ENCODE assay signal across 16 cellular contexts in the genomic region with DNA sequence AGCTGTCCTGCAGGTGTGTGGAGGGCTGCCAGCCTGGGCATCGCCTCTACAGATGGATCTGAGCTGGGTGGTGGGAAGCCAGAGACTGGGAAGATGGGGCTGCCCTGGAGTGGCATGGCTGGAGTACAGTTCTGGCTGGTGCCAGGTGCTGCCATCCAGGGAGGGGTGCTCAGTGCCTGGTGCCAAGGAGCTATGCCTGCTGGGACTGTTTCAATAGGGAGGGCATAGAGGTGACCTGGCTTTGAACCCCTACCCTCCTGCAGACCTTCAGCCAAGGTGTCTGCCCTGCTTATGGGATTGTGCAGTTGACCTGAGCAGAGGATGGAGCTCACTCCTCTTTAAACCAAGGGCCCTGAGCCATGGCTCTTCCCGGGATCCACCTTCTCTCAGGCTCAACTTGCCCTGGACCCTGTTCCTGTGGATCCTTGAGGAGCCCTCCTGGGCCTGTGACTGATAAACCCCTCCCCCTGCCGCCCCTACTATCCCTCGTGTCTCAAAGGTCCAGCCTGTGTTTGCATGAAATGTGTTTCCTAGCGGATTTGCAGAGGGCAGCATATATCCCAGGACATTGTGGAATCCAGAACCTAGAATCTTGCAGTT. TPM values are rescaled to one million over a fixed set of nuclear protein-coding genes. Genes with fewer than 3 reads are reported as not detected.
DNase-seq lines count a peak whose midpoint lies in the region; ATAC-seq and TF ChIP-seq lines count a peak whose summit lies in the region.
"Had no signal": no experiment of that assay in that cellular context is flagged by ENCODE, and none has a peak within 500 bp of the region (broad histone marks: within the 10 kb centered on the region; RNA-seq: fewer than 3 reads in every experiment).

No MANE protein-coding gene starts in this region.

- no peak overlapping the region for H2BK120ac ChIP-seq in mesenchymal stem cell (ENCODE audit: low read depth, low read length)

- H3K27me3 ChIP-seq in mesenchymal stem cell (ENCODE audit: control insufficient read depth in 1 of 2, insufficient read depth in 1 of 2, low read length in 2 of 2) (no peaks in the 10 kb centered on the region), osteoblast (ENCODE audit: insufficient read depth, low read length) (no peaks in the 10 kb centered on the region), prostate gland (replicated peaks; ENCODE audit: insufficient read depth) (no peaks in the 10 kb centered on the region)
- H3K27me3 ChIP-seq: BLaER1 treated with 17β-estradiol and CSF1 and Interleukin-3, amounts not matched to agents 10 nM and 100 nM had no signal

- H3K14ac ChIP-seq in mesenchymal stem cell (ENCODE audit: low read length in 2 of 2), result no peak overlapping the region

- no peak for TF ChIP-seq CTCF in osteoblast (IDR thresholded peaks at IDR 0.05; ENCODE audit: extremely low read depth, low read depth, low read length)
- no peak for TF ChIP-seq CTCF in prostate gland (IDR thresholded peaks at IDR 0.05)

- H2BK5ac ChIP-seq in mesenchymal stem cell (ENCODE audit: low read depth, low read length, poor library complexity, severe bottlenecking), result no peak overlapping the region

- H3K18ac ChIP-seq in mesenchymal stem cell (ENCODE audit: low read depth in 1 of 2, low read length in 2 of 2), result no peak overlapping the region

- H3K23ac ChIP-seq in mesenchymal stem cell (ENCODE audit: low read length in 2 of 2), result no peak overlapping the region

- no peak overlapping the region for H3K4ac ChIP-seq in mesenchymal stem cell (ENCODE audit: low read depth in 1 of 2, low read length in 2 of 2)

- peak overlapping the region; percentile 3 for H4K91ac ChIP-seq in mesenchymal stem cell (ENCODE audit: low read length)

- ATAC-seq in Right ventricle myocardium superior (ENCODE audit: poor library complexity), result no peak
- ATAC-seq in GM19452 (IDR thresholded peaks at IDR 0.05; ENCODE audit: unreplicated experiment), result no peak
- ATAC-seq: CD8-positive, alpha-beta T cell; HCT116 had no signal

- peaks cover 16 to 33% of the 10 kb centered on the region in 2 experiments for H3K36me3 ChIP-seq in mesenchymal stem cell (ENCODE audit: control insufficient read depth in 1 of 2, insufficient read depth in 2 of 2, low read depth in 1 of 2, low read length in 2 of 2)
- H3K36me3 ChIP-seq in osteoblast (ENCODE audit: insufficient read depth, low read length), result no peaks in the 10 kb centered on the region
- H3K36me3 ChIP-seq in prostate gland, result no peaks in the 10 kb centered on the region
- H3K36me3 ChIP-seq: BLaER1 treated with 17β-estradiol and CSF1 and Interleukin-3, amounts not matched to agents 10 nM and 100 nM had no signal

- intact Hi-C loops in cardiac septum (cut with DNase I) (no loop called here), Right ventricle myocardium superior (cut with DNase I) (no loop called here), prostate gland (cut with DNase I) (no loop called here)

- H3K4me2 ChIP-seq in mesenchymal stem cell (ENCODE audit: low read length, poor library complexity, severe bottlenecking) (no peak overlapping the region), osteoblast (ENCODE audit: insufficient read depth, low read length) (no peak overlapping the region)

- H4K8ac ChIP-seq in mesenchymal stem cell (ENCODE audit: low read length), result no peak overlapping the region

- H3K79me2 ChIP-seq in osteoblast (ENCODE audit: insufficient read depth, low read length), result no peaks in the 10 kb centered on the region

- no peak overlapping the region for H3K9ac ChIP-seq in mesenchymal stem cell (ENCODE audit: low read length)

- no peak overlapping the region for H2BK15ac ChIP-seq in mesenchymal stem cell (ENCODE audit: low read depth, poor library complexity, severe bottlenecking)

- H3K4me1 ChIP-seq in mesenchymal stem cell (ENCODE audit: control insufficient read depth, insufficient read depth, low read depth, low read length), result peaks cover 14% of the 10 kb centered on the region
- H3K4me1 ChIP-seq in osteoblast (ENCODE audit: insufficient read depth, low read length), result peaks cover 12% of the 10 kb centered on the region
- H3K4me1 ChIP-seq in prostate gland (replicated peaks), result no peaks in the 10 kb centered on the region

- no peak for TF ChIP-seq POLR2A in prostate gland (IDR thresholded peaks at IDR 0.05)

- H3K27ac ChIP-seq in mesenchymal stem cell (ENCODE audit: low read length, poor library complexity, severe bottlenecking) (no peak overlapping the region), osteoblast (ENCODE audit: low read depth, low read length) (no peak overlapping the region), prostate gland (no peak overlapping the region)
- H3K27ac ChIP-seq: BLaER1 treated with 17β-estradiol and CSF1 and Interleukin-3, amounts not matched to agents 10 nM and 100 nM had no signal

- WGBS in mesenchymal stem cell, result 82% methylated on average over 5 of the region's 5 CpGs
- WGBS in prostate gland, result 81% methylated on average over 5 of the region's 5 CpGs

- no peaks in the 10 kb centered on the region for H3K79me1 ChIP-seq in mesenchymal stem cell (replicated peaks; ENCODE audit: low read length, poor library complexity, severe bottlenecking)

- DNase-seq in cardiac septum (ENCODE audit: low spot score) (peak; percentile 58), Right ventricle myocardium superior (no peak), mesenchymal stem cell (no peak), osteoblast (ENCODE audit: insufficient read length, low spot score, missing footprints) (peak; percentile 53), kidney tubule cell (ENCODE audit: low spot score) (no peak), prostate gland (ENCODE audit: low spot score) (no peak)
- DNase-seq: Calu3; CD8-positive, alpha-beta T cell; DMS79 treated with DMSO at 0.1 percent for 48 hours; GF-D8; GOT3; H7; HFFc6 had no signal

- no peaks in the 10 kb centered on the region for H4K20me1 ChIP-seq in osteoblast (ENCODE audit: insufficient read depth, low read length)

- H3K9me3 ChIP-seq in mesenchymal stem cell (ENCODE audit: control insufficient read depth, low read length), result no peaks in the 10 kb centered on the region
- H3K9me3 ChIP-seq in osteoblast (ENCODE audit: low read depth, low read length), result no peaks in the 10 kb centered on the region
- H3K9me3 ChIP-seq in prostate gland, result no peaks in the 10 kb centered on the region
- H3K9me3 ChIP-seq: BLaER1 treated with 17β-estradiol and CSF1 and Interleukin-3, amounts not matched to agents 10 nM and 100 nM had no signal

- no peak overlapping the region for H2BK12ac ChIP-seq in mesenchymal stem cell (ENCODE audit: low read length in 2 of 2)

- H2AK5ac ChIP-seq in mesenchymal stem cell (ENCODE audit: low read length, severe bottlenecking), result no peak overlapping the region

- H3K4me3 ChIP-seq in mesenchymal stem cell (ENCODE audit: insufficient read depth in 1 of 2, low read depth in 1 of 2, low read length in 2 of 2) (no peak overlapping the region), osteoblast (ENCODE audit: insufficient read depth, low read length) (no peak overlapping the region), prostate gland (no peak overlapping the region)
- H3K4me3 ChIP-seq: BLaER1 treated with 17β-estradiol and CSF1 and Interleukin-3, amounts not matched to agents 10 nM and 100 nM had no signal

- H2AFZ ChIP-seq in mesenchymal stem cell (ENCODE audit: low read depth, low read length) (no peak overlapping the region), osteoblast (ENCODE audit: low read length) (no peak overlapping the region)

RNA-seq across cellular contexts. Expression of gene PTPRU, which starts 48.7 kb away (rescaled TPM):
- total RNA-seq in cardiac septum (6.6 TPM), Right ventricle myocardium superior (22.1 TPM), osteoblast (9.4 and 16.2 TPM in 2 replicates), prostate gland (10 to 100 TPM; 49.9 to 60.5 TPM)
- 10.1 TPM for polyA plus RNA-seq in mesenchymal stem cell (2013, experiment 1 of 2)
- polyA plus RNA-seq in mesenchymal stem cell (2013, experiment 2 of 2), result 9.8 TPM

RNA-seq across cellular contexts. Expression of gene MECR, which starts 54.3 kb away (rescaled TPM):
- total RNA-seq in cardiac septum, result 29.9 TPM
- 33.1 TPM for total RNA-seq in Right ventricle myocardium superior
- polyA plus RNA-seq in mesenchymal stem cell (2013, experiment 1 of 2), result 17.2 TPM
- polyA plus RNA-seq in mesenchymal stem cell (2013, experiment 2 of 2), result 18.3 TPM
- 23.5 and 25.6 TPM in 2 replicates for total RNA-seq in osteoblast
- total RNA-seq in prostate gland, result 10 to 100 TPM; 17.7 to 49.3 TPM

Comparison
In these comparisons a context has a peak if more than half of its experiments do, and no peak if none do; other contexts are left out.
1. DNase-seq: peak in cardiac septum (single experiment) and osteoblast (single experiment); none in Right ventricle myocardium superior (single experiment), mesenchymal stem cell (single experiment), kidney tubule cell (single experiment) and prostate gland (single experiment).